In genomic region chr7:35528381-35528977, GRCh38 we compare ENCODE assay signal across 28 cellular contexts.
A peak's percentile ranks its signal among the peaks of the same experiment; 100 is the strongest.
DNase-seq lines count a peak whose midpoint lies in the region; ATAC-seq, FAIRE-seq and TF ChIP-seq lines count a peak whose summit lies in the region.
"Had no signal": no experiment of that assay in that cellular context is flagged by ENCODE, and none has a peak within 500 bp of the region (broad histone marks: within the 10 kb centered on the region; RNA-seq: fewer than 3 reads in every experiment).

No MANE protein-coding gene starts in this region.

- H2BK120ac ChIP-seq in H1 (replicated peaks; ENCODE audit: low read depth, low read length), result no peak overlapping the region
- no peak overlapping the region for H2BK120ac ChIP-seq in trophoblast cell (ENCODE audit: insufficient read depth, low read length, poor library complexity)

- FAIRE-seq in H1 (lab: Jason Lieb, UNC), result no peak
- FAIRE-seq: A204.1, GM12891, GM19239 had no signal

- H4K8ac ChIP-seq in H1 (ENCODE audit: extremely low read depth, insufficient read depth, low read length), result no peak overlapping the region
- no peak overlapping the region for H4K8ac ChIP-seq in trophoblast cell (ENCODE audit: low read depth, low read length)

- H4K20me1 ChIP-seq in H1 (replicated peaks in 1 of 2; ENCODE audit: control insufficient read depth in 1 of 2, insufficient read depth in 2 of 2, low read length in 2 of 2), result no peaks in the 10 kb centered on the region
- H4K20me1 ChIP-seq: BLaER1 had no signal

- WGBS in H1 (ENCODE audit: extremely low coverage in 1 of 2, insufficient coverage in 1 of 2, insufficient read length in 1 of 2, insufficient replicate concordance in 2 of 2, low coverage in 1 of 2, low lambda C conversion rate in 2 of 2, missing lambda C conversion rate in 1 of 2), 2 experiments, result 91% methylated on average over 8 of the region's 8 CpGs; no CpG with 5 or more reads in 1 of the 2 experiments
- WGBS in right lobe of liver (ENCODE audit: insufficient coverage, low coverage, low lambda C conversion rate, missing lambda C conversion rate), result 13% methylated on average over 4 of the region's 8 CpGs
- no CpG with 5 or more reads among the region's 8 CpGs for WGBS in trophoblast cell (ENCODE audit: extremely low coverage, insufficient coverage, insufficient read length)

- no peak for ATAC-seq in natural killer cell treated with Interleukin-12 subunit alpha and Interleukin-12 subunit beta and Interleukin-15 and Interleukin-18, amount 100 ng/mL, for 72 hours
- ATAC-seq in natural killer cell (no peak), right lobe of liver (peak; percentile 83 to 95 (median 87))

- no peaks in the 10 kb centered on the region for H3K23me2 ChIP-seq in H1 (ENCODE audit: low read depth, low read length)

- H3K23ac ChIP-seq in H1 (ENCODE audit: insufficient read length) (no peak overlapping the region), trophoblast cell (ENCODE audit: low read length) (no peak overlapping the region)

- H3K18ac ChIP-seq in H1 (ENCODE audit: extremely low read depth, low read length), result no peak overlapping the region
- no peak overlapping the region for H3K18ac ChIP-seq in trophoblast cell (ENCODE audit: low read length)

- peak overlapping the region; percentile 19 for H4K91ac ChIP-seq in H1 (replicated peaks; ENCODE audit: insufficient read length, low read length)
- H4K91ac ChIP-seq in trophoblast cell (ENCODE audit: low read depth, low read length), result no peak overlapping the region

- H3K9ac ChIP-seq in H1 (replicated peaks in 1 of 4; ENCODE audit: extremely low read depth in 1 of 4, low read depth in 3 of 4, low read length in 3 of 4) (no peak overlapping the region), trophoblast cell (ENCODE audit: low read length) (no peak overlapping the region)
- H3K9ac ChIP-seq: BLaER1 had no signal

- H2AFZ ChIP-seq in H1 (ENCODE audit: low read length) (no peak overlapping the region), trophoblast cell (ENCODE audit: insufficient read depth, low read length, poor library complexity) (no peak overlapping the region)

- no peak overlapping the region for H3K14ac ChIP-seq in H1 (ENCODE audit: insufficient read length)
- no peak overlapping the region for H3K14ac ChIP-seq in trophoblast cell (ENCODE audit: low read length)

- H3K79me1 ChIP-seq in H1 (ENCODE audit: low read depth, low read length), result no peaks in the 10 kb centered on the region
- H3K79me1 ChIP-seq in trophoblast cell (ENCODE audit: low read length), result no peaks in the 10 kb centered on the region

- H3K56ac ChIP-seq in H1 (replicated peaks; ENCODE audit: insufficient read length, low read depth, low read length), result no peak overlapping the region

- H3K4me1 Mint-ChIP-seq in natural killer cell treated with Interleukin-12 subunit alpha and Interleukin-12 subunit beta and Interleukin-15 and Interleukin-18, amount 100 ng/mL, for 72 hours (ENCODE audit: low read depth in 2 of 2), result no peaks in the 10 kb centered on the region
- H3K4me1 Mint-ChIP-seq in natural killer cell, result no peaks in the 10 kb centered on the region
- H3K4me1 Mint-ChIP-seq: CD4-positive, alpha-beta memory T cell; CD4-positive, CD25-positive, alpha-beta regulatory T cell; CD8-positive, alpha-beta memory T cell had no signal

- no peak overlapping the region for H3K4me3 ChIP-seq in H1 (ENCODE audit: extremely low read depth in 1 of 4, insufficient read depth in 2 of 4, low read depth in 3 of 4, low read length in 4 of 4)
- H3K4me3 ChIP-seq in right lobe of liver, result no peak overlapping the region
- peak overlapping the region; percentile 23 for H3K4me3 ChIP-seq in trophoblast cell (ENCODE audit: low read depth, low read length)
- H3K4me3 ChIP-seq: BLaER1 had no signal

- H3K9me3 Mint-ChIP-seq in natural killer cell treated with Interleukin-12 subunit alpha and Interleukin-12 subunit beta and Interleukin-15 and Interleukin-18, amount 100 ng/mL, for 72 hours, result no peaks in the 10 kb centered on the region
- no peaks in the 10 kb centered on the region for H3K9me3 Mint-ChIP-seq in natural killer cell
- H3K9me3 Mint-ChIP-seq: CD8-positive, alpha-beta memory T cell had no signal

- H3K36me3 ChIP-seq in H1 (ENCODE audit: control insufficient read depth in 2 of 4, insufficient read depth in 4 of 4, low read length in 3 of 4) (no peaks in the 10 kb centered on the region), right lobe of liver (no peaks in the 10 kb centered on the region), trophoblast cell (ENCODE audit: control insufficient read depth in 1 of 2, insufficient read depth in 2 of 2, low read length in 2 of 2) (no peaks in the 10 kb centered on the region)
- H3K36me3 ChIP-seq: BE2C, BLaER1 had no signal

- H3K4me2 ChIP-seq in H1 (ENCODE audit: insufficient read depth in 1 of 2, low read depth in 2 of 2, low read length in 2 of 2), result no peak overlapping the region
- H3K4me2 ChIP-seq in trophoblast cell (ENCODE audit: low read length), result no peak overlapping the region
- H3K4me2 ChIP-seq: BLaER1 had no signal

- intact Hi-C loops in natural killer cell (cut with micrococcal nuclease) (no loop called here), right lobe of liver (cut with DNase I) (no loop called here)

- no peaks in the 10 kb centered on the region for H3K27me3 ChIP-seq in H1 (replicated peaks in 1 of 4; ENCODE audit: control insufficient read depth in 3 of 4, extremely low read depth in 1 of 4, insufficient read depth in 3 of 4, low read length in 3 of 4)
- no peaks in the 10 kb centered on the region for H3K27me3 ChIP-seq in right lobe of liver
- H3K27me3 ChIP-seq in trophoblast cell (ENCODE audit: insufficient read depth, low read length), result no peaks in the 10 kb centered on the region
- H3K27me3 ChIP-seq: BE2C, BLaER1 had no signal

- TF ChIP-seq POLR2A in H1 (IDR thresholded peaks at IDR 0.05; ENCODE audit: control extremely low read depth in 1 of 2, low read depth in 2 of 2, low read length in 2 of 2) (no peak), right lobe of liver (IDR thresholded peaks at IDR 0.05) (no peak)

- H2BK15ac ChIP-seq in H1 (ENCODE audit: low read length), result no peak overlapping the region

- H2AK5ac ChIP-seq in H1 (ENCODE audit: low read depth, low read length), result no peak overlapping the region
- no peak overlapping the region for H2AK5ac ChIP-seq in trophoblast cell (ENCODE audit: low read length)

- no peak for TF ChIP-seq RAD21 in H1 (IDR thresholded peaks at IDR 0.05 in 1 of 2, conservative IDR thresholded peaks at IDR 0.05 in 1 of 2; ENCODE audit: low read depth in 2 of 2, low read length in 2 of 2)

- H2BK20ac ChIP-seq in H1 (ENCODE audit: low read length), result no peak overlapping the region

- no peak for TF ChIP-seq EP300 in H1 (IDR thresholded peaks at IDR 0.05; ENCODE audit: borderline replicate concordance in 1 of 2, low read depth in 2 of 2, low read length in 2 of 2)

- H2BK12ac ChIP-seq in H1 (ENCODE audit: low read depth, low read length) (no peak overlapping the region), trophoblast cell (ENCODE audit: low read length) (no peak overlapping the region)

- H3K4me3 Mint-ChIP-seq in natural killer cell treated with Interleukin-12 subunit alpha and Interleukin-12 subunit beta and Interleukin-15 and Interleukin-18, amount 100 ng/mL, for 72 hours, result no peak overlapping the region
- H3K4me3 Mint-ChIP-seq in natural killer cell, result no peak overlapping the region
- H3K4me3 Mint-ChIP-seq: CD14-positive monocyte; CD4-positive, alpha-beta memory T cell; CD4-positive, CD25-positive, alpha-beta regulatory T cell; CD8-positive, alpha-beta memory T cell had no signal

- no peak overlapping the region for H4K5ac ChIP-seq in H1 (ENCODE audit: insufficient read length, low read depth, low read length)

- no peak overlapping the region for H3K27ac Mint-ChIP-seq in natural killer cell treated with Interleukin-12 subunit alpha and Interleukin-12 subunit beta and Interleukin-15 and Interleukin-18, amount 100 ng/mL, for 72 hours
- no peak overlapping the region for H3K27ac Mint-ChIP-seq in natural killer cell
- H3K27ac Mint-ChIP-seq: CD14-positive monocyte; CD4-positive, alpha-beta memory T cell; CD4-positive, CD25-positive, alpha-beta regulatory T cell; CD8-positive, alpha-beta memory T cell had no signal

- H3K36me3 Mint-ChIP-seq in natural killer cell treated with Interleukin-12 subunit alpha and Interleukin-12 subunit beta and Interleukin-15 and Interleukin-18, amount 100 ng/mL, for 72 hours, result no peaks in the 10 kb centered on the region
- H3K36me3 Mint-ChIP-seq in natural killer cell, result no peaks in the 10 kb centered on the region
- H3K36me3 Mint-ChIP-seq: CD14-positive monocyte; CD4-positive, alpha-beta memory T cell; CD4-positive, CD25-positive, alpha-beta regulatory T cell; CD8-positive, alpha-beta memory T cell had no signal

- H3K27me3 Mint-ChIP-seq in natural killer cell treated with Interleukin-12 subunit alpha and Interleukin-12 subunit beta and Interleukin-15 and Interleukin-18, amount 100 ng/mL, for 72 hours, result peaks cover 21 to 30% of the 10 kb centered on the region in 2 donors
- peaks cover 28 to 30% of the 10 kb centered on the region in 2 donors for H3K27me3 Mint-ChIP-seq in natural killer cell (ENCODE audit: low read depth in 2 of 2)

- TF ChIP-seq CTCF in natural killer cell (IDR thresholded peaks at IDR 0.05), result no peak
- no peak for TF ChIP-seq CTCF in H1 (IDR thresholded peaks at IDR 0.05; ENCODE audit: control extremely low read depth in 1 of 3, insufficient read depth in 1 of 3, low read depth in 1 of 3, low read length in 3 of 3)
- TF ChIP-seq CTCF in right lobe of liver (IDR thresholded peaks at IDR 0.05), result no peak

- CTCF ChIA-PET in H1 (lab: Charles Lee; ENCODE audit: partially characterized antibody), result interaction anchor here (0.9 to 2.2 kb wide), 5 partner anchors 8 to 103 kb away, joined by 4 to 10 read pairs (median 6); no protein-coding TSS in a partner anchor

- H3K4ac ChIP-seq in H1 (replicated peaks; ENCODE audit: insufficient read length, low read depth, low read length) (no peak overlapping the region), trophoblast cell (ENCODE audit: low read depth, low read length) (no peak overlapping the region)

- peak; percentile 23 for DNase-seq in natural killer cell treated with Interleukin-12 subunit alpha and Interleukin-12 subunit beta and Interleukin-15 and Interleukin-18, amount 100 ng/mL, for 72 hours (ENCODE audit: low spot score)
- DNase-seq in natural killer cell (no peak), H1 (ENCODE audit: low read depth in 1 of 2, low spot score in 2 of 2) (no peak), right lobe of liver (peak in 1 of 3 donors; percentile 62), trophoblast cell (no peak), NCI-H446 treated with DMSO at 0.1 percent for 48 hours (lab: John Stamatoyannopoulos, UW) (no peak), NCI-H146 (lab: John Stamatoyannopoulos, UW) (no peak)
- no peak for DNase-seq in NK-92 treated with Interleukin-12 subunit alpha and Interleukin-12 subunit beta, amount 100 ng/mL, for 24 hours (lab: John Stamatoyannopoulos, UW)
- DNase-seq: 8988T; ACHN; BE2C; C1 segment of cervical spinal cord; CD4-positive, alpha-beta memory T cell; CD4-positive, CD25-positive, alpha-beta regulatory T cell; CD8-positive, alpha-beta memory T cell; COR-L47; DMS 273 treated with DMSO at 0.1 percent for 48 hours; DMS153; DMS53; DMS79; DND-41; EL; GF-D8 had no signal

- H4K12ac ChIP-seq in trophoblast cell (ENCODE audit: low read depth, low read length), result no peak overlapping the region

- H3K79me2 ChIP-seq in H1 (ENCODE audit: control insufficient read depth in 1 of 2, insufficient read depth in 2 of 2, low read length in 2 of 2) (no peaks in the 10 kb centered on the region), trophoblast cell (ENCODE audit: control insufficient read depth, insufficient read depth, low read length, poor library complexity) (no peaks in the 10 kb centered on the region)

- no peak overlapping the region for H2BK5ac ChIP-seq in H1 (ENCODE audit: low read depth, low read length)
- no peak overlapping the region for H2BK5ac ChIP-seq in trophoblast cell (ENCODE audit: low read depth, low read length, poor library complexity)

- no peak overlapping the region for H3K27ac ChIP-seq in H1 (ENCODE audit: low read depth, low read length)
- no peak overlapping the region for H3K27ac ChIP-seq in right lobe of liver
- H3K27ac ChIP-seq in trophoblast cell (ENCODE audit: low read depth, low read length), result no peak overlapping the region
- H3K27ac ChIP-seq: BLaER1 had no signal

- POLR2A ChIA-PET in H1 (lab: Charles Lee; ENCODE audit: partially characterized antibody), result no interaction called here

- H3K9me3 ChIP-seq in H1 (ENCODE audit: insufficient read depth in 2 of 2, low read depth in 1 of 2, low read length in 1 of 2) (no peaks in the 10 kb centered on the region), right lobe of liver (no peaks in the 10 kb centered on the region), trophoblast cell (ENCODE audit: insufficient read depth, low read depth, low read length) (no peaks in the 10 kb centered on the region)
- H3K9me3 ChIP-seq: BE2C, BLaER1 had no signal

- no peaks in the 10 kb centered on the region for H3K4me1 ChIP-seq in H1 (replicated peaks in 1 of 4; ENCODE audit: control insufficient read depth in 3 of 4, insufficient read depth in 4 of 4, low read length in 3 of 4)
- peaks cover 0 to 17% (median 7%) of the 10 kb centered on the region in 4 donors for H3K4me1 ChIP-seq in right lobe of liver
- H3K4me1 ChIP-seq in trophoblast cell (ENCODE audit: control insufficient read depth in 1 of 2, insufficient read depth in 2 of 2, low read length in 2 of 2), result no peaks in the 10 kb centered on the region
- H3K4me1 ChIP-seq: BE2C, BLaER1 had no signal

Comparison
In these comparisons a context has a peak if more than half of its experiments do, and no peak if none do; other contexts are left out.
1. ATAC-seq: peak in right lobe of liver (4 of 4); none in natural killer cell treated with Interleukin-12 subunit alpha and Interleukin-12 subunit beta and Interleukin-15 and Interleukin-18, amount 100 ng/mL, for 72 hours (0 of 2) and natural killer cell (0 of 3).